1 cellular context compared by ENCODE assay signal in the genomic region with DNA sequence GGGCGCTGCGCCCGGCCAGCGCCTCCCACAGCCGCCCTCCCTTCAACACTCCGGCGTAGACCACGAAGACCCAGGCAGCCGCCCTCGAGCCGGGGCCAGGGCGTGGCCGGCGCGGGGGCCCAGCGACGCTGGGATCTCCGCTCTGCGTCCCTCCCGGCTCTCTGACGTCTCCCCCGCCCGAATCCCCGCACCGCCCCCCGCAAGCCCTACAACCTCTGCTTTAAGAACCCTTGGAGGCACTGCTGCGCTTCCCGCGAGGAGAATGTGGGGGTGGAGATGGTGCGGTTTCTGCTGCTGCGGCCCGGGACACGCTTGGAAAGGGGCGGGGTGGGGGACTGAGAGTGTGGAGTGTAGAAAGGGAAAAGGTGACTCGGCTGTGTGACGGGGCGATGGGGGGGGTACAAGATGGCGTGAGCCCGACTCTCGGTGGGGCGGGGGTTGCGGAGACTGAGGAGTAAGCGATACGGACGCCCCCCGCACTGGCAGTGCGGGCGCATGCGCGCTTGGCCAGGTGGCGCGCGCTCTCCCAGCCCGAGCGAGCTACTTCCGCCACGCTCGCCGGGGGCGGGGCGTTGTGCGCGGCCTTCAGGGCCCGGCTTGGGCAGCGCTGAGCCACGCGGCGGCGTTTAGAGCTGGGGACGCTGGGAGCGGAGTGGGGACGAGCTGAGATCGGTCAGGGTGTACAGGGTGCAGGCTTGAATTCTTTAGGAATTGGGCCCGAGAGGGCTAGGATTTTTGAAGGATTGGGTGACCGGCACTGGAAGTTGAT.
TF ChIP-seq lines count a peak whose summit lies in the region.

Gene SUPT3H, minus strand, starts transcription at position 380 of the 769 bp plus-strand sequence.

TF ChIP-seq in HepG2, 621 proteins besides CTCF, POLR2A, EP300 and RAD21 (continued from another document and continues in another):
- no peak for TF ChIP-seq CEBPZ (IDR thresholded peaks at IDR 0.05; ENCODE audit: low read length)
- TF ChIP-seq, protein P1, sequence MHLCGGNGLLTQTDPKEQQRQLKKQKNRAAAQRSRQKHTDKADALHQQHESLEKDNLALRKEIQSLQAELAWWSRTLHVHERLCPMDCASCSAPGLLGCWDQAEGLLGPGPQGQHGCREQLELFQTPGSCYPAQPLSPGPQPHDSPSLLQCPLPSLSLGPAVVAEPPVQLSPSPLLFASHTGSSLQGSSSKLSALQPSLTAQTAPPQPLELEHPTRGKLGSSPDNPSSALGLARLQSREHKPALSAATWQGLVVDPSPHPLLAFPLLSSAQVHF (CRISPR knock-in tag; IDR thresholded peaks at IDR 0.05): 0 out of 2 replicates have a peak, but pooled peaks have one; percentile 71
- TF ChIP-seq, protein P2, sequence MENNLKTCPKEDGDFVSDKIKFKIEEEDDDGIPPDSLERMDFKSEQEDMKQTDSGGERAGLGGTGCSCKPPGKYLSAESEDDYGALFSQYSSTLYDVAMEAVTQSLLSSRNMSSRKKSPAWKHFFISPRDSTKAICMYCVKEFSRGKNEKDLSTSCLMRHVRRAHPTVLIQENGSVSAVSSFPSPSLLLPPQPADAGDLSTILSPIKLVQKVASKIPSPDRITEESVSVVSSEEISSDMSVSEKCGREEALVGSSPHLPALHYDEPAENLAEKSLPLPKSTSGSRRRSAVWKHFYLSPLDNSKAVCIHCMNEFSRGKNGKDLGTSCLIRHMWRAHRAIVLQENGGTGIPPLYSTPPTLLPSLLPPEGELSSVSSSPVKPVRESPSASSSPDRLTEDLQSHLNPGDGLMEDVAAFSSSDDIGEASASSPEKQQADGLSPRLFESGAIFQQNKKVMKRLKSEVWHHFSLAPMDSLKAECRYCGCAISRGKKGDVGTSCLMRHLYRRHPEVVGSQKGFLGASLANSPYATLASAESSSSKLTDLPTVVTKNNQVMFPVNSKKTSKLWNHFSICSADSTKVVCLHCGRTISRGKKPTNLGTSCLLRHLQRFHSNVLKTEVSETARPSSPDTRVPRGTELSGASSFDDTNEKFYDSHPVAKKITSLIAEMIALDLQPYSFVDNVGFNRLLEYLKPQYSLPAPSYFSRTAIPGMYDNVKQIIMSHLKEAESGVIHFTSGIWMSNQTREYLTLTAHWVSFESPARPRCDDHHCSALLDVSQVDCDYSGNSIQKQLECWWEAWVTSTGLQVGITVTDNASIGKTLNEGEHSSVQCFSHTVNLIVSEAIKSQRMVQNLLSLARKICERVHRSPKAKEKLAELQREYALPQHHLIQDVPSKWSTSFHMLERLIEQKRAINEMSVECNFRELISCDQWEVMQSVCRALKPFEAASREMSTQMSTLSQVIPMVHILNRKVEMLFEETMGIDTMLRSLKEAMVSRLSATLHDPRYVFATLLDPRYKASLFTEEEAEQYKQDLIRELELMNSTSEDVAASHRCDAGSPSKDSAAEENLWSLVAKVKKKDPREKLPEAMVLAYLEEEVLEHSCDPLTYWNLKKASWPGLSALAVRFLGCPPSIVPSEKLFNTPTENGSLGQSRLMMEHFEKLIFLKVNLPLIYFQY (CRISPR knock-in tag; IDR thresholded peaks at IDR 0.05; ENCODE audit: borderline replicate concordance): peak; percentile 92
- TF ChIP-seq HCFC1 (IDR thresholded peaks at IDR 0.05; ENCODE audit: low read depth, low read length): peak; percentile 33; the same call in 1 of the 2 replicates
- TF ChIP-seq ASH2L (IDR thresholded peaks at IDR 0.05; ENCODE audit: insufficient read length, low read depth, low read length): peak; percentile 97
- TF ChIP-seq LCORL (IDR thresholded peaks at IDR 0.05): no peak
- peak; percentile 32; the same call in 1 of the 2 replicates for TF ChIP-seq LCORL (CRISPR knock-in tag; IDR thresholded peaks at IDR 0.05)
- TF ChIP-seq SMC3 (IDR thresholded peaks at IDR 0.05; ENCODE audit: low read length): peak; percentile 2; the same call in 1 of the 2 replicates
- 0 out of 2 replicates have a peak, but pooled peaks have one; percentile 26 for TF ChIP-seq RORA (CRISPR knock-in tag; IDR thresholded peaks at IDR 0.05)
- TF ChIP-seq, protein P3, sequence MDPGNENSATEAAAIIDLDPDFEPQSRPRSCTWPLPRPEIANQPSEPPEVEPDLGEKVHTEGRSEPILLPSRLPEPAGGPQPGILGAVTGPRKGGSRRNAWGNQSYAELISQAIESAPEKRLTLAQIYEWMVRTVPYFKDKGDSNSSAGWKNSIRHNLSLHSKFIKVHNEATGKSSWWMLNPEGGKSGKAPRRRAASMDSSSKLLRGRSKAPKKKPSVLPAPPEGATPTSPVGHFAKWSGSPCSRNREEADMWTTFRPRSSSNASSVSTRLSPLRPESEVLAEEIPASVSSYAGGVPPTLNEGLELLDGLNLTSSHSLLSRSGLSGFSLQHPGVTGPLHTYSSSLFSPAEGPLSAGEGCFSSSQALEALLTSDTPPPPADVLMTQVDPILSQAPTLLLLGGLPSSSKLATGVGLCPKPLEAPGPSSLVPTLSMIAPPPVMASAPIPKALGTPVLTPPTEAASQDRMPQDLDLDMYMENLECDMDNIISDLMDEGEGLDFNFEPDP (CRISPR knock-in tag; conservative IDR thresholded peaks at IDR 0.05): no peak
- no peak; the same call in 1 of the 2 replicates for TF ChIP-seq ATF3 (CRISPR knock-in tag; IDR thresholded peaks at IDR 0.05)
- no peak for TF ChIP-seq JDP2 (CRISPR knock-in tag; IDR thresholded peaks at IDR 0.05; ENCODE audit: borderline replicate concordance)
- TF ChIP-seq ZNF678 (CRISPR knock-in tag; IDR thresholded peaks at IDR 0.05): 0 out of 2 replicates have a peak, but pooled peaks have one; percentile 9
- peak; percentile 22; the same call in 1 of the 2 replicates for TF ChIP-seq HMG20A (CRISPR knock-in tag; IDR thresholded peaks at IDR 0.05; ENCODE audit: borderline replicate concordance)
- no peak; the same call in 1 of the 2 replicates for TF ChIP-seq ZNF101 (CRISPR knock-in tag; IDR thresholded peaks at IDR 0.05; ENCODE audit: borderline replicate concordance, low read depth)
- peak; percentile 90 for TF ChIP-seq MED8 (CRISPR knock-in tag; IDR thresholded peaks at IDR 0.05; ENCODE audit: insufficient replicate concordance)
- TF ChIP-seq, protein P4, sequence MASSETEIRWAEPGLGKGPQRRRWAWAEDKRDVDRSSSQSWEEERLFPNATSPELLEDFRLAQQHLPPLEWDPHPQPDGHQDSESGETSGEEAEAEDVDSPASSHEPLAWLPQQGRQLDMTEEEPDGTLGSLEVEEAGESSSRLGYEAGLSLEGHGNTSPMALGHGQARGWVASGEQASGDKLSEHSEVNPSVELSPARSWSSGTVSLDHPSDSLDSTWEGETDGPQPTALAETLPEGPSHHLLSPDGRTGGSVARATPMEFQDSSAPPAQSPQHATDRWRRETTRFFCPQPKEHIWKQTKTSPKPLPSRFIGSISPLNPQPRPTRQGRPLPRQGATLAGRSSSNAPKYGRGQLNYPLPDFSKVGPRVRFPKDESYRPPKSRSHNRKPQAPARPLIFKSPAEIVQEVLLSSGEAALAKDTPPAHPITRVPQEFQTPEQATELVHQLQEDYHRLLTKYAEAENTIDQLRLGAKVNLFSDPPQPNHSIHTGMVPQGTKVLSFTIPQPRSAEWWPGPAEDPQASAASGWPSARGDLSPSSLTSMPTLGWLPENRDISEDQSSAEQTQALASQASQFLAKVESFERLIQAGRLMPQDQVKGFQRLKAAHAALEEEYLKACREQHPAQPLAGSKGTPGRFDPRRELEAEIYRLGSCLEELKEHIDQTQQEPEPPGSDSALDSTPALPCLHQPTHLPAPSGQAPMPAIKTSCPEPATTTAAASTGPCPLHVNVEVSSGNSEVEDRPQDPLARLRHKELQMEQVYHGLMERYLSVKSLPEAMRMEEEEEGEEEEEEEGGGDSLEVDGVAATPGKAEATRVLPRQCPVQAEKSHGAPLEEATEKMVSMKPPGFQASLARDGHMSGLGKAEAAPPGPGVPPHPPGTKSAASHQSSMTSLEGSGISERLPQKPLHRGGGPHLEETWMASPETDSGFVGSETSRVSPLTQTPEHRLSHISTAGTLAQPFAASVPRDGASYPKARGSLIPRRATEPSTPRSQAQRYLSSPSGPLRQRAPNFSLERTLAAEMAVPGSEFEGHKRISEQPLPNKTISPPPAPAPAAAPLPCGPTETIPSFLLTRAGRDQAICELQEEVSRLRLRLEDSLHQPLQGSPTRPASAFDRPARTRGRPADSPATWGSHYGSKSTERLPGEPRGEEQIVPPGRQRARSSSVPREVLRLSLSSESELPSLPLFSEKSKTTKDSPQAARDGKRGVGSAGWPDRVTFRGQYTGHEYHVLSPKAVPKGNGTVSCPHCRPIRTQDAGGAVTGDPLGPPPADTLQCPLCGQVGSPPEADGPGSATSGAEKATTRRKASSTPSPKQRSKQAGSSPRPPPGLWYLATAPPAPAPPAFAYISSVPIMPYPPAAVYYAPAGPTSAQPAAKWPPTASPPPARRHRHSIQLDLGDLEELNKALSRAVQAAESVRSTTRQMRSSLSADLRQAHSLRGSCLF (CRISPR knock-in tag; IDR thresholded peaks at IDR 0.05; ENCODE audit: borderline replicate concordance): no peak
- TF ChIP-seq TOE1 (CRISPR knock-in tag; IDR thresholded peaks at IDR 0.05): no peak
- TF ChIP-seq BCLAF1 (IDR thresholded peaks at IDR 0.05): no peak
- TF ChIP-seq, protein P5, sequence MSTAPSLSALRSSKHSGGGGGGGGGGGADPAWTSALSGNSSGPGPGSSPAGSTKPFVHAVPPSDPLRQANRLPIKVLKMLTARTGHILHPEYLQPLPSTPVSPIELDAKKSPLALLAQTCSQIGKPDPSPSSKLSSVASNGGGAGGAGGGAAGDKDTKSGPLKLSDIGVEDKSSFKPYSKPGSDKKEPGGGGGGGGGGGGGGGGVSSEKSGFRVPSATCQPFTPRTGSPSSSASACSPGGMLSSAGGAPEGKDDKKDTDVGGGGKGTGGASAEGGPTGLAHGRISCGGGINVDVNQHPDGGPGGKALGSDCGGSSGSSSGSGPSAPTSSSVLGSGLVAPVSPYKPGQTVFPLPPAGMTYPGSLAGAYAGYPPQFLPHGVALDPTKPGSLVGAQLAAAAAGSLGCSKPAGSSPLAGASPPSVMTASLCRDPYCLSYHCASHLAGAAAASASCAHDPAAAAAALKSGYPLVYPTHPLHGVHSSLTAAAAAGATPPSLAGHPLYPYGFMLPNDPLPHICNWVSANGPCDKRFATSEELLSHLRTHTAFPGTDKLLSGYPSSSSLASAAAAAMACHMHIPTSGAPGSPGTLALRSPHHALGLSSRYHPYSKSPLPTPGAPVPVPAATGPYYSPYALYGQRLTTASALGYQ (CRISPR knock-in tag; IDR thresholded peaks at IDR 0.05): no peak; the same call in 1 of the 2 replicates
- no peak; the same call in 1 of the 2 replicates for TF ChIP-seq NCOR1 (IDR thresholded peaks at IDR 0.05; ENCODE audit: borderline replicate concordance, low read length)
- TF ChIP-seq XBP1 (CRISPR knock-in tag; IDR thresholded peaks at IDR 0.05): peak; percentile 58; the same call in 1 of the 2 replicates
